ENCODE assay signal across 1 cellular context in genomic region chr11:124944565-124944964, GRCh38.
TF ChIP-seq lines count a peak whose summit lies in the region.

No MANE protein-coding gene starts in this region.

TF ChIP-seq in HepG2, 621 proteins besides CTCF, POLR2A, EP300 and RAD21:
- no peak for TF ChIP-seq ZNF558 (CRISPR knock-in tag; IDR thresholded peaks at IDR 0.05; ENCODE audit: borderline replicate concordance)
- no peak for TF ChIP-seq ZBTB43 (CRISPR knock-in tag; conservative IDR thresholded peaks at IDR 0.05)
- TF ChIP-seq ATM (IDR thresholded peaks at IDR 0.05; ENCODE audit: borderline replicate concordance) = no peak
- TF ChIP-seq USF2 (IDR thresholded peaks at IDR 0.05; ENCODE audit: low read depth, low read length) = no peak
- peak; percentile 42; the same call in 1 of the 2 replicates for TF ChIP-seq USF2 (CRISPR knock-in tag; IDR thresholded peaks at IDR 0.05; ENCODE audit: borderline replicate concordance)
- no peak for TF ChIP-seq HOMEZ (CRISPR knock-in tag; IDR thresholded peaks at IDR 0.05; ENCODE audit: low read depth)
- TF ChIP-seq GABPB1 (CRISPR knock-in tag; IDR thresholded peaks at IDR 0.05) = no peak
- TF ChIP-seq NR1H2 (CRISPR knock-in tag; IDR thresholded peaks at IDR 0.05; ENCODE audit: borderline replicate concordance, low read depth) = no peak
- TF ChIP-seq ZNF343 (CRISPR knock-in tag; IDR thresholded peaks at IDR 0.05) = no peak
